Comparison of ENCODE assay signal across 8 cellular contexts in the genomic region with DNA sequence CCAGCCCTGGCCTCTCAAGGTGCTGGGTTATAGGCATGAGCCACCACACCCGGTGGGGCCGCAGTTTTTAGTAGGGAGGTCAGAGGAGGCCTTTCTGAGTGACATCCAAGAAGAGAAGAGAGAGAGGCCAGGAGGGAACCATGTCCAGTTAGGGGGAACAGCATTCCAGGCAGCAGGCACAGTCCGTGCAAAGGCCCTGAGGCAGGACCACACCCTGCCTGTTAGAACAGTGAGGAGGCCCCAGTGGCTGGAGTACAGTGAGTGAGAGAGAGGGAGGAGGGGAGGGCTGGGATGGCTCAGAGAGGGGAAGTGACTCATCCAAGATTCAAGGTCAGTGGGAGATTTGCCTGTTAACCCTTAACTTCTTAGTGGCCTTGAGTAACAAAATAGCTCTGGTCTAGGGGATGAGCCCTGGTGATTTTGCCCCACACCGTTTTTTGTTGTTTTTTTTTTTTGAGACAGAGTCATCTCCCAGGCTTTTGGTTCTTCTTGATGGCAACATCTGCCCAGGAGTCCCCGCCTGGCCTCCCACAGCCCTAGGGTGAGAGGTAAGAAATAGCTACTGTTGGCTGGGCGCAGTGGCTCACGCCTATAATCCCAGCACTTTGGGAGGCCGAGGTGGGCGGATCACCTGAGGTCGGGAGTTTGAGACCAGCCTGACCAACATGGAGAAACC. TPM values are rescaled to one million over a fixed set of nuclear protein-coding genes. Genes with fewer than 3 reads are reported as not detected.
DNase-seq lines count a peak whose midpoint lies in the region; TF ChIP-seq lines count a peak whose summit lies in the region.

No MANE protein-coding gene starts in this region.

- no peak for TF ChIP-seq POLR2A in prostate gland (IDR thresholded peaks at IDR 0.05)

- WGBS in prostate gland, result 77% methylated on average over 10 of the region's 10 CpGs

- H3K4me1 Mint-ChIP-seq in activated naive CD4-positive, alpha-beta T cell treated with anti-CD3 and anti-CD28 coated beads for 36 hours (ENCODE audit: low read depth), result peaks cover 20% of the 10 kb centered on the region

- H3K9me3 ChIP-seq in SJCRH30 (replicated peaks), result no peaks in the 10 kb centered on the region
- H3K9me3 ChIP-seq in prostate gland, result no peaks in the 10 kb centered on the region

- H3K4me1 ChIP-seq in SJCRH30 (peaks cover 16% of the 10 kb centered on the region), prostate gland (replicated peaks) (no peaks in the 10 kb centered on the region)

- no peak overlapping the region for H3K27ac Mint-ChIP-seq in activated naive CD4-positive, alpha-beta T cell treated with anti-CD3 and anti-CD28 coated beads for 36 hours

- no peaks in the 10 kb centered on the region for H3K27me3 ChIP-seq in SJCRH30
- H3K27me3 ChIP-seq in prostate gland (replicated peaks; ENCODE audit: insufficient read depth), result no peaks in the 10 kb centered on the region

- intact Hi-C loops in activated naive CD4-positive, alpha-beta T cell treated with anti-CD3 and anti-CD28 coated beads for 36 hours (cut with micrococcal nuclease), result no loop called here
- intact Hi-C loops in prostate gland (cut with DNase I), result loop anchor here (5.0 kb wide), 2 partner anchors 97 to 162 kb away; a partner anchor contains a TSS

- no peak overlapping the region for H3K4me3 Mint-ChIP-seq in activated naive CD4-positive, alpha-beta T cell treated with anti-CD3 and anti-CD28 coated beads for 36 hours

- peaks cover 3% of the 10 kb centered on the region for H3K27me3 Mint-ChIP-seq in activated naive CD4-positive, alpha-beta T cell treated with anti-CD3 and anti-CD28 coated beads for 36 hours (ENCODE audit: low read depth)

- H3K27ac ChIP-seq in SJCRH30, result peak overlapping the region; percentile 23; the same call in 1 of the 2 replicates
- H3K27ac ChIP-seq in prostate gland, result no peak overlapping the region

- CTCF ChIA-PET in activated naive CD4-positive, alpha-beta T cell treated with anti-CD3 and anti-CD28 coated beads for 36 hours (lab: Charles Lee), result interaction anchor here (0.7 to 4.0 kb wide), 5 partner anchors 9 to 161 kb away, joined by 3 to 54 read pairs (median 8); no protein-coding TSS in a partner anchor

- H3K4me3 ChIP-seq in SJCRH30 (no peak overlapping the region), fibroblast of the aortic adventitia (ENCODE audit: low read depth, low read length) (no peak overlapping the region), prostate gland (no peak overlapping the region)

- no peaks in the 10 kb centered on the region for H3K36me3 ChIP-seq in SJCRH30
- H3K36me3 ChIP-seq in prostate gland, result no peaks in the 10 kb centered on the region

- DNase-seq in activated naive CD4-positive, alpha-beta T cell treated with anti-CD3 and anti-CD28 coated beads for 36 hours, result peak; percentile 57
- no peak for DNase-seq in activated naive CD4-positive, alpha-beta T cell treated with anti-CD3 and anti-CD28 coated beads, Interleukin-2, amount 50 U/mL, for 16 hours
- peak; percentile 89 to 91 for DNase-seq in SJCRH30
- DNase-seq in fibroblast of the aortic adventitia (ENCODE audit: low read depth), result peak; percentile 93
- peak; percentile 37 for DNase-seq in stimulated activated CD4-positive, alpha-beta T cell treated with anti-CD3 and anti-CD28 coated beads, Interleukin-1b, Interleukin-23, amount 100 ng/mL, for 48 hours
- no peak for DNase-seq in activated gamma-delta T cell (lab: John Stamatoyannopoulos, UW)
- no peak for DNase-seq in prostate gland (ENCODE audit: low spot score)
- no peak for DNase-seq in NCI-H526 treated with DMSO at 0.1 percent for 48 hours (lab: John Stamatoyannopoulos, UW)

- no peak for TF ChIP-seq CTCF in fibroblast of the aortic adventitia (IDR thresholded peaks at IDR 0.05; ENCODE audit: insufficient read depth, low read length)
- TF ChIP-seq CTCF in prostate gland (IDR thresholded peaks at IDR 0.05), result no peak

- H3K36me3 Mint-ChIP-seq in activated naive CD4-positive, alpha-beta T cell treated with anti-CD3 and anti-CD28 coated beads for 36 hours (ENCODE audit: low read depth), result no peaks in the 10 kb centered on the region

- no peaks in the 10 kb centered on the region for H3K9me3 Mint-ChIP-seq in activated naive CD4-positive, alpha-beta T cell treated with anti-CD3 and anti-CD28 coated beads for 36 hours

RNA-seq across cellular contexts. Expression of a gene that starts 2.7 kb away (rescaled TPM):
- total RNA-seq in activated naive CD4-positive, alpha-beta T cell treated with anti-CD3 and anti-CD28 coated beads for 36 hours, result 10 to 100 TPM; 16.1 to 17.1 TPM
- total RNA-seq in SJCRH30 (2014; rRNA removed; shearing (Covaris generic)), result 49.0 and 50.1 TPM in 2 replicates
- total RNA-seq in fibroblast of the aortic adventitia (ENCODE audit: low replicate concordance) (88.1 and 227 TPM in 2 replicates), prostate gland (10 to 100 TPM; 61.3 to 76.5 TPM)

RNA-seq across cellular contexts. Expression of a gene that starts 32.5 kb away (rescaled TPM):
- not detected for total RNA-seq in activated naive CD4-positive, alpha-beta T cell treated with anti-CD3 and anti-CD28 coated beads for 36 hours
- not detected in 2 replicates for total RNA-seq in SJCRH30 (2014; rRNA removed; shearing (Covaris generic))
- not detected in 2 replicates for total RNA-seq in fibroblast of the aortic adventitia (ENCODE audit: low replicate concordance)
- 1 to 10 TPM in 1 of 2 donors, not detected in 1; 1.2 TPM for total RNA-seq in prostate gland

RNA-seq across cellular contexts. Expression of a gene that starts 38.7 kb away (rescaled TPM):
- total RNA-seq in activated naive CD4-positive, alpha-beta T cell treated with anti-CD3 and anti-CD28 coated beads for 36 hours, result 10 to 100 TPM; 15.2 to 16.5 TPM
- total RNA-seq in SJCRH30 (2014; rRNA removed; shearing (Covaris generic)), result 1.4 TPM in 2 replicates
- 0.65 and 3.2 TPM in 2 replicates for total RNA-seq in fibroblast of the aortic adventitia (ENCODE audit: low replicate concordance)
- total RNA-seq in prostate gland, result 1 to 10 TPM; 8.3 to 9.1 TPM

RNA-seq across cellular contexts. Expression of a gene that starts 39.1 kb away (rescaled TPM):
- 100 to 1,000 TPM; 129 TPM for total RNA-seq in activated naive CD4-positive, alpha-beta T cell treated with anti-CD3 and anti-CD28 coated beads for 36 hours
- 228 and 230 TPM in 2 replicates for total RNA-seq in SJCRH30 (2014; rRNA removed; shearing (Covaris generic))
- total RNA-seq in fibroblast of the aortic adventitia (ENCODE audit: low replicate concordance) (2.3 and 61.8 TPM in 2 replicates), prostate gland (1 to 10 TPM; 3.8 to 5.3 TPM)

Comparison
In these comparisons a context has a peak if more than half of its experiments do, and no peak if none do; other contexts are left out.
1. DNase-seq: peak in activated naive CD4-positive, alpha-beta T cell treated with anti-CD3 and anti-CD28 coated beads for 36 hours (single experiment), SJCRH30 (2 of 2), fibroblast of the aortic adventitia (single experiment) and stimulated activated CD4-positive, alpha-beta T cell treated with anti-CD3 and anti-CD28 coated beads, Interleukin-1b, Interleukin-23, amount 100 ng/mL, for 48 hours (single experiment); none in activated naive CD4-positive, alpha-beta T cell treated with anti-CD3 and anti-CD28 coated beads, Interleukin-2, amount 50 U/mL, for 16 hours (single experiment), activated gamma-delta T cell (single experiment), prostate gland (single experiment) and NCI-H526 treated with DMSO at 0.1 percent for 48 hours (single experiment).